In the genomic region with DNA sequence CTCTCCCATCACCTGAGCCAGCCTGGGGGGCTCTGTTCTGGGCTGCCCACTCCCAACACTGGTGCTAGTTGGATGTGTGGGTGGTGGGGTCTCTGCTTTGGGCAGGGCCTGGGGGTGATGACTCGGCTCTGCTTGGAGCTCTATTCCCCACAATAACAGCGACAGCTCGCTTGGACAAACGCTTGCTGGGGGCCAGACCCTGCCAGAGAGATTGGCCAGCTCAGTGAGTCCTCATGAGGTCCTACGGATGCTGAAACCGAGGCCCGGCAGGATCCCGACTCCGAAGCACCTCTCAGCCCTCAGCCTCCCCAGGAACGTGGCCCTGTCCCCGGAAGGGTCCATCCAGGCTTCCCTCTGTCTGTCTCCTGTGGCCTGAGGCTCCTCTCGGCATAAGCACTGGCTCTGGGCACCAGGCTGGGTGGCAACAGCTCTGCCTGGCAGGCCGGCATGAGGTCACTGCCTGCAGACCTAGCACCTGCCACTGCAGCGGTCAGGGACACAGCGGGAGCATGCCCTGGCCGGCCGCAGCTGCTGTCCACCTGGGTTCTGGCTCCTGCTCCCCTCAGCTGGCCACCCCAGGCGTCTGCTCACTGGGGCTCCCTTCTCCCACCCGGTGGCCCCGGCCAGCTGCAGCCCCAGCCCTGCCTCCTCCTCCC, we compare ENCODE assay signal across 10 cellular contexts. TPM values are rescaled to one million over a fixed set of nuclear protein-coding genes. Genes with fewer than 3 reads are reported as not detected.
DNase-seq lines count a peak whose midpoint lies in the region; ATAC-seq and TF ChIP-seq lines count a peak whose summit lies in the region.
"Had no signal": no experiment of that assay in that cellular context is flagged by ENCODE, and none has a peak within 500 bp of the region (broad histone marks: within the 10 kb centered on the region; RNA-seq: fewer than 3 reads in every experiment).

No MANE protein-coding gene starts in this region.

- H3K27me3 ChIP-seq in breast epithelium, result no peaks in the 10 kb centered on the region
- no peaks in the 10 kb centered on the region for H3K27me3 ChIP-seq in mucosa of stomach (ENCODE audit: control insufficient read depth, insufficient read depth, low read length)
- H3K27me3 ChIP-seq in upper lobe of left lung, result no peaks in the 10 kb centered on the region

- no peak for ATAC-seq in upper lobe of left lung (ENCODE audit: low FRiP score in 2 of 2)
- ATAC-seq in HG02623 (IDR thresholded peaks at IDR 0.05; ENCODE audit: unreplicated experiment), result no peak
- no peak for ATAC-seq in GM21423 (IDR thresholded peaks at IDR 0.05; ENCODE audit: unreplicated experiment)

- TF ChIP-seq POLR2A in breast epithelium (IDR thresholded peaks at IDR 0.05) (no peak), upper lobe of left lung (IDR thresholded peaks at IDR 0.05) (no peak)

- DNase-seq in NCI-H146 (lab: John Stamatoyannopoulos, UW) (peak; percentile 65), NCI-H146 treated with DMSO at 0.1 percent for 48 hours (lab: John Stamatoyannopoulos, UW; ENCODE audit: unreplicated experiment) (no peak), breast epithelium (ENCODE audit: low spot score in 2 of 2) (no peak), upper lobe of left lung (peak; percentile 55 to 83), NCI-H2227 (lab: John Stamatoyannopoulos, UW; ENCODE audit: unreplicated experiment) (no peak)
- DNase-seq: 8988T; stimulated activated CD8-positive, alpha-beta memory T cell treated with anti-CD3 and anti-CD28 coated beads, Interleukin-4, amount 100 ng/mL, for 48 hours had no signal

- H3K9me3 ChIP-seq in breast epithelium (no peaks in the 10 kb centered on the region), mucosa of stomach (ENCODE audit: control insufficient read depth, low read length) (no peaks in the 10 kb centered on the region), upper lobe of left lung (no peaks in the 10 kb centered on the region)

- H3K36me3 ChIP-seq in breast epithelium (no peaks in the 10 kb centered on the region), mucosa of stomach (ENCODE audit: control insufficient read depth, insufficient read depth, low read length) (peaks cover 9% of the 10 kb centered on the region), upper lobe of left lung (peaks cover 0 to 40% (median 15%) of the 10 kb centered on the region in 4 donors)

- H3K27ac ChIP-seq in breast epithelium (peak overlapping the region; percentile 92 to 93), upper lobe of left lung (peak overlapping the region; percentile 90 to 97 (median 95))

- intact Hi-C loops in breast epithelium (cut with DNase I; ENCODE audit: low total_unique reads), result no loop called here

- no peak for TF ChIP-seq EP300 in upper lobe of left lung (IDR thresholded peaks at IDR 0.05)

- TF ChIP-seq CTCF in breast epithelium (IDR thresholded peaks at IDR 0.05) (no peak), upper lobe of left lung (IDR thresholded peaks at IDR 0.05) (peak in 1 of 6 experiments; percentile 9)

- H3K4me3 ChIP-seq in breast epithelium, result no peak overlapping the region
- H3K4me3 ChIP-seq in mucosa of stomach (ENCODE audit: low read length), result no peak overlapping the region
- H3K4me3 ChIP-seq in upper lobe of left lung, result no peak overlapping the region

- 65 to 81% methylated on average over 12 to 16 of the region's 20 CpGs for WGBS in upper lobe of left lung, 2 donors

- H3K4me1 ChIP-seq in breast epithelium, result peaks cover 11 to 23% of the 10 kb centered on the region in 2 donors
- H3K4me1 ChIP-seq in mucosa of stomach (ENCODE audit: control insufficient read depth, insufficient read depth, low read length), result peaks cover 88% of the 10 kb centered on the region
- peaks cover 96 to 98% (median 98%) of the 10 kb centered on the region in 4 donors for H3K4me1 ChIP-seq in upper lobe of left lung

- H3K9ac ChIP-seq in mucosa of stomach (ENCODE audit: low read length), result peak overlapping the region; percentile 62

RNA-seq across cellular contexts. Expression of a gene that starts 7.1 kb away (rescaled TPM):
- total RNA-seq in breast epithelium (10 to 100 TPM; 10.6 to 27.9 (median 16.1) TPM), upper lobe of left lung (10 to 100 TPM; 17.8 to 43.6 (median 28.8) TPM)

RNA-seq across cellular contexts. Expression of a gene that starts 7.2 kb away (rescaled TPM):
- total RNA-seq in breast epithelium (10 to 100 TPM; 41.6 to 52.4 (median 48.9) TPM), upper lobe of left lung (100 to 1,000 TPM in 4 of 6 donors, 10 to 100 TPM in 2; 47.3 to 296 (median 118) TPM)

RNA-seq across cellular contexts. Expression of a gene that starts 13.9 kb away (rescaled TPM):
- total RNA-seq in breast epithelium (10 to 100 TPM; 31.5 to 58.3 (median 38.9) TPM), upper lobe of left lung (100 to 1,000 TPM; 131 to 604 (median 283) TPM)

RNA-seq across cellular contexts. Expression of a gene that starts 21.0 kb away (rescaled TPM):
- total RNA-seq in breast epithelium, result not detected
- under 1 TPM in 2 of 6 donors, not detected in 4; 0.67 to 0.80 TPM for total RNA-seq in upper lobe of left lung

RNA-seq across cellular contexts. Expression of a gene that starts 31.0 kb away (rescaled TPM):
- total RNA-seq in breast epithelium (10 to 100 TPM; 16.0 to 25.2 (median 22.2) TPM), upper lobe of left lung (10 to 100 TPM; 20.1 to 62.8 (median 41.7) TPM)

Comparison
In these comparisons a context has a peak if more than half of its experiments do, and no peak if none do; other contexts are left out.
1. DNase-seq: peak in NCI-H146 (single experiment) and upper lobe of left lung (2 of 2); none in NCI-H146 treated with DMSO at 0.1 percent for 48 hours (single experiment), breast epithelium (0 of 2) and NCI-H2227 (single experiment).